Comparison of ENCODE assay signal across 23 cellular contexts in the genomic region with DNA sequence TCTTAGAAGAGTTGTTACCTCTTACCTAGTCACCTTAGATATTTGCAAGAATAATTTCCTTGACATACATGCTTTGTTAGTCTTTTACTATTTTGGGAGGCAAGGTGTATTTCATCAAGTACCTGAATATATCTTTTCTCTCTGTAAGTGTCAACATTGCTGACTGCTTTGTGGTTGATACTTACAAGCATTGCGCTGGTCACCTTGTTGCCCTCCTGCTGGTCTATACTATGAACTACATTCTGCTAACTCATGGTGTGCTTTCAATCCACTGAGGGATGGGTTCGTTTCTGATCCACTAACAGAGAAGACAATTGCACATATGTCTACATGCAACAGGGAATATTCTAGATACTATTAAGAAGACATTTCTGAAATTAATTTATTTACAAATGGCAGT.
DNase-seq lines count a peak whose midpoint lies in the region; ATAC-seq and TF ChIP-seq lines count a peak whose summit lies in the region.
"Had no signal": no experiment of that assay in that cellular context is flagged by ENCODE, and none has a peak within 500 bp of the region (broad histone marks: within the 10 kb centered on the region; RNA-seq: fewer than 3 reads in every experiment).

No MANE protein-coding gene starts in this region.

- no peak overlapping the region for H2BK15ac ChIP-seq in mesendoderm (replicated peaks; ENCODE audit: low read depth)

- no peak overlapping the region for H3K56ac ChIP-seq in mesendoderm (ENCODE audit: low read length)

- H3K4me3 Mint-ChIP-seq in activated CD4-positive, alpha-beta T cell treated with anti-CD3 and anti-CD28 coated beads, Interleukin-2, amount 10 ng/mL, durations not matched to agents 7 days and 5 days = no peak overlapping the region
- H3K4me3 Mint-ChIP-seq: activated CD4-positive, alpha-beta T cell treated with anti-CD3 and anti-CD28 coated beads for 36 hours; activated naive CD8-positive, alpha-beta T cell treated with anti-CD3 and anti-CD28 coated beads, Interleukin-2, amount 50 U/mL, for 24 hours; activated T-helper 17 cell treated with anti-CD3 and anti-CD28 coated beads, Interleukin-2, amount 50 U/mL, for 72 hours; memory B cell; naive B cell had no signal

- no peak overlapping the region for H3K27ac Mint-ChIP-seq in activated CD4-positive, alpha-beta T cell treated with anti-CD3 and anti-CD28 coated beads, Interleukin-2, amount 10 ng/mL, durations not matched to agents 7 days and 5 days
- H3K27ac Mint-ChIP-seq: activated CD4-positive, alpha-beta T cell treated with anti-CD3 and anti-CD28 coated beads for 36 hours; activated naive CD8-positive, alpha-beta T cell treated with anti-CD3 and anti-CD28 coated beads, Interleukin-2, amount 50 U/mL, for 24 hours; activated T-helper 17 cell treated with anti-CD3 and anti-CD28 coated beads, Interleukin-2, amount 50 U/mL, for 72 hours; memory B cell; naive B cell had no signal

- no peak overlapping the region for H3K4ac ChIP-seq in mesendoderm (ENCODE audit: low read depth, low read length)

- in situ Hi-C loops in SK-MEL-5 (cut with HindIII; ENCODE audit: low pct_unique_long_range_greater_than_20kb, low sequenced_read_pairs) = no loop called here

- H3K27ac ChIP-seq in mesendoderm (ENCODE audit: low read depth, low read length) = no peak overlapping the region
- H3K27ac ChIP-seq: parathyroid adenoma, sigmoid colon, SK-N-MC, tibial artery had no signal

- H3K9ac ChIP-seq in mesendoderm (ENCODE audit: low read length) = no peak overlapping the region
- H3K9ac ChIP-seq: parathyroid adenoma had no signal

- TF ChIP-seq CTCF in LNCAP (IDR thresholded peaks at IDR 0.05) = peak; percentile 35; the same call in 1 of the 2 replicates

- no peak overlapping the region for H3K4me3 ChIP-seq in mesendoderm (ENCODE audit: low read length)
- H3K4me3 ChIP-seq: sigmoid colon, SK-N-MC, tibial artery had no signal

- H3K27me3 Mint-ChIP-seq in activated CD4-positive, alpha-beta T cell treated with anti-CD3 and anti-CD28 coated beads, Interleukin-2, amount 10 ng/mL, durations not matched to agents 7 days and 5 days = no peaks in the 10 kb centered on the region
- H3K27me3 Mint-ChIP-seq: activated CD4-positive, alpha-beta T cell treated with anti-CD3 and anti-CD28 coated beads for 36 hours; activated naive CD8-positive, alpha-beta T cell treated with anti-CD3 and anti-CD28 coated beads, Interleukin-2, amount 50 U/mL, for 24 hours; activated T-helper 17 cell treated with anti-CD3 and anti-CD28 coated beads, Interleukin-2, amount 50 U/mL, for 72 hours; memory B cell; naive B cell had no signal

- no peak overlapping the region for H2AK5ac ChIP-seq in mesendoderm (ENCODE audit: low read length)

- no peak overlapping the region for H3K4me2 ChIP-seq in mesendoderm (ENCODE audit: low read length)

- POLR2A ChIA-PET in activated CD4-positive, alpha-beta T cell treated with anti-CD3 and anti-CD28 coated beads, Interleukin-2, amount 10 ng/mL, durations not matched to agents 7 days and 5 days (lab: Charles Lee) = no interaction called here

- no peaks in the 10 kb centered on the region for H3K36me3 Mint-ChIP-seq in activated CD4-positive, alpha-beta T cell treated with anti-CD3 and anti-CD28 coated beads, Interleukin-2, amount 10 ng/mL, durations not matched to agents 7 days and 5 days (ENCODE audit: low read depth)
- H3K36me3 Mint-ChIP-seq: memory B cell, naive B cell had no signal

- H4K8ac ChIP-seq in mesendoderm (ENCODE audit: low read depth, low read length) = no peak overlapping the region

- H3K4me1 ChIP-seq in mesendoderm (ENCODE audit: control insufficient read depth, low read depth, low read length) = no peaks in the 10 kb centered on the region
- H3K4me1 ChIP-seq: parathyroid adenoma, sigmoid colon, tibial artery had no signal

- H3K36me3 ChIP-seq in mesendoderm (ENCODE audit: control insufficient read depth, insufficient read depth, low read length) = no peaks in the 10 kb centered on the region
- H3K36me3 ChIP-seq: sigmoid colon, tibial artery had no signal

- no peaks in the 10 kb centered on the region for H3K4me1 Mint-ChIP-seq in activated CD4-positive, alpha-beta T cell treated with anti-CD3 and anti-CD28 coated beads, Interleukin-2, amount 10 ng/mL, durations not matched to agents 7 days and 5 days
- H3K4me1 Mint-ChIP-seq: activated CD4-positive, alpha-beta T cell treated with anti-CD3 and anti-CD28 coated beads for 36 hours; activated naive CD8-positive, alpha-beta T cell treated with anti-CD3 and anti-CD28 coated beads, Interleukin-2, amount 50 U/mL, for 24 hours; activated T-helper 17 cell treated with anti-CD3 and anti-CD28 coated beads, Interleukin-2, amount 50 U/mL, for 72 hours; memory B cell; naive B cell had no signal

- no peak overlapping the region for H2BK5ac ChIP-seq in mesendoderm (ENCODE audit: low read length)

- no peaks in the 10 kb centered on the region for H3K27me3 ChIP-seq in mesendoderm (ENCODE audit: insufficient read depth, low read length, poor library complexity)
- H3K27me3 ChIP-seq: sigmoid colon, tibial artery had no signal

- WGBS in mesendoderm (ENCODE audit: extremely low coverage, insufficient coverage, low lambda C conversion rate) = no CpG with 5 or more reads among the region's 2 CpGs

- no peak overlapping the region for H2BK120ac ChIP-seq in mesendoderm (ENCODE audit: low read depth, low read length)

- no peak overlapping the region for H4K5ac ChIP-seq in mesendoderm (ENCODE audit: low read length)

- H3K9me3 Mint-ChIP-seq in activated CD4-positive, alpha-beta T cell treated with anti-CD3 and anti-CD28 coated beads, Interleukin-2, amount 10 ng/mL, durations not matched to agents 7 days and 5 days = no peaks in the 10 kb centered on the region

- CTCF ChIA-PET in activated CD4-positive, alpha-beta T cell treated with anti-CD3 and anti-CD28 coated beads, Interleukin-2, amount 10 ng/mL, durations not matched to agents 7 days and 5 days (lab: Charles Lee) = no interaction called here

- no peaks in the 10 kb centered on the region for H3K79me2 ChIP-seq in mesendoderm (ENCODE audit: control insufficient read depth, insufficient read depth, low read length)
- H3K79me2 ChIP-seq: parathyroid adenoma had no signal

- no peak overlapping the region for H3K18ac ChIP-seq in mesendoderm (ENCODE audit: low read length)

- ATAC-seq in GM18511 (IDR thresholded peaks at IDR 0.05; ENCODE audit: unreplicated experiment) (no peak), GM19463 (IDR thresholded peaks at IDR 0.05; ENCODE audit: unreplicated experiment) (no peak)
- ATAC-seq: activated CD4-positive, alpha-beta T cell treated with anti-CD3 and anti-CD28 coated beads for 36 hours; activated naive CD8-positive, alpha-beta T cell treated with anti-CD3 and anti-CD28 coated beads, Interleukin-2, amount 50 U/mL, for 24 hours; activated T-helper 17 cell treated with anti-CD3 and anti-CD28 coated beads, Interleukin-2, amount 50 U/mL, for 72 hours had no signal

- no peaks in the 10 kb centered on the region for H3K79me1 ChIP-seq in mesendoderm (ENCODE audit: low read length)

- no peak overlapping the region for H3K23ac ChIP-seq in mesendoderm (ENCODE audit: low read length)

- DNase-seq in DMS 273 (lab: John Stamatoyannopoulos, UW; ENCODE audit: unreplicated experiment) (peak; percentile 7), DMS 273 treated with DMSO at 0.1 percent for 48 hours (lab: John Stamatoyannopoulos, UW) (no peak), SK-MEL-5 (ENCODE audit: low read depth, low spot score) (peak; percentile 25), mesendoderm (peak; percentile 30)
- no peak for DNase-seq in activated CD4-positive, alpha-beta T cell treated with anti-CD3 and anti-CD28 coated beads, Interleukin-2, amount 10 ng/mL, durations not matched to agents 7 days and 5 days
- DNase-seq: 8988T; activated CD4-positive, alpha-beta T cell treated with anti-CD3 and anti-CD28 coated beads for 36 hours; activated naive CD8-positive, alpha-beta T cell treated with anti-CD3 and anti-CD28 coated beads, Interleukin-2, amount 50 U/mL, for 24 hours; Calu3; dermis blood vessel endothelial cell; erythroblast; foreskin melanocyte; naive B cell; sigmoid colon; stimulated activated naive CD4-positive, alpha-beta T cell treated with Interleukin-2 at 50 U/mL for 16 hours; tibial artery had no signal

Comparison
In these comparisons a context has a peak if more than half of its experiments do, and no peak if none do; other contexts are left out.
1. DNase-seq: peak in DMS 273 (single experiment), SK-MEL-5 (single experiment) and mesendoderm (single experiment); none in DMS 273 treated with DMSO at 0.1 percent for 48 hours (single experiment) and activated CD4-positive, alpha-beta T cell treated with anti-CD3 and anti-CD28 coated beads, Interleukin-2, amount 10 ng/mL, durations not matched to agents 7 days and 5 days (single experiment).